27 cellular contexts compared by ENCODE assay signal in the genomic region with DNA sequence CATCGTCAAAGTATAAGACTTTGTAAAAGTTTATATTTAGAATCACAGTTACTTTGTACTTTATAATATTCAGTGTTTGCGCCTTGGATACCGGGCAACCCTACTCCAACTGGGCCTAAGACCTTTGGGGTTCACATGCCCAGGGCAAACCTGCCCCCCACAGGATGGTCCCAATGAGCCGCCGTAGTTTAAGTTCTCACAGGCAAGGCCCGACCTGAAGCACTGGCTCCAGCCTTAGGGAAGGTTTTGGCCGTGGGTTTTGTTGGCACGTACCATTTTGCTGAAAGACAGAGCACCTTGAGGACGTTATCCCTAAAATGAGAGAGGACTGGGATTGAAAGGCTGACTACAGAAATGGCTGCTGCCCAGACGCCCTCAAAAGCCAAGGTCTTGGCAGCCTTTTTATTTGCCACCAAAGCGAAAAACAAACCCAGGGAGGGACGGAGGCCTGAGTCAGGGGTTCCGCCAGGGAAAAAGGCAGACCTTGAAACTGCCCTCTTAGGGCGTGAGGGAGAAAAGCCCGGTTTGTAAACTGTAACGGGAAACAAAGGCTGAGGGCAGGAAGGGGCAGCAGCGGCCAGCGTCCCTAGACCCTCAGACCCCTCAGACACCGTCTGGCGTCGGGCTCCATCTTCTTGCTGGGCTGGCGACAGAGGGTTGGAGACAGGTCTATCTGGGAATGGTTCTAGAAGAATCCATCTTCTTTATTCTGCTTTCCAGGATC. TPM values are rescaled to one million over a fixed set of nuclear protein-coding genes. Genes with fewer than 3 reads are reported as not detected.
A peak's percentile ranks its signal among the peaks of the same experiment; 100 is the strongest.
DNase-seq lines count a peak whose midpoint lies in the region; ATAC-seq, FAIRE-seq and TF ChIP-seq lines count a peak whose summit lies in the region.
"Had no signal": no experiment of that assay in that cellular context is flagged by ENCODE, and none has a peak within 500 bp of the region (broad histone marks: within the 10 kb centered on the region; RNA-seq: fewer than 3 reads in every experiment).

Gene CCDC172, plus strand, starts transcription at position 222 of the 724 bp plus-strand sequence. CDS start 564 bp downstream, outside the sequence.

- no peaks in the 10 kb centered on the region for H3K79me1 ChIP-seq in H9 (ENCODE audit: insufficient read depth, low read depth, low read length, poor library complexity, severe bottlenecking)

- H2BK5ac ChIP-seq in H9 (ENCODE audit: insufficient read length, low read length): no peak within 1 kb of the TSS

- TF ChIP-seq POLR2A in testis (IDR thresholded peaks at IDR 0.05) (no peak), GM18505 (IDR thresholded peaks at IDR 0.05; ENCODE audit: borderline replicate concordance, extremely low read depth, insufficient read depth, insufficient read length) (no peak)

- no CpG with 5 or more reads among the region's 22 CpGs for WGBS in H9 (ENCODE audit: extremely low coverage, insufficient read length, low lambda C conversion rate)
- WGBS in testis, 2 donors: 54 to 76% methylated on average over 22 of the region's 22 CpGs

- H4K91ac ChIP-seq in H9 (ENCODE audit: insufficient read length, low read depth, low read length): no peak within 1 kb of the TSS

- H2AK5ac ChIP-seq in H9 (ENCODE audit: insufficient read length, low read length): no peak within 1 kb of the TSS

- H3K9me3 ChIP-seq in H9 (ENCODE audit: control insufficient read depth, low read depth, low read length) (no peaks in the 10 kb centered on the region), astrocyte (ENCODE audit: insufficient read depth, low read depth, low read length) (no peaks in the 10 kb centered on the region), testis (no peaks in the 10 kb centered on the region)
- H3K9me3 ChIP-seq: Peyer's patch had no signal

- H2BK15ac ChIP-seq in H9 (ENCODE audit: low read depth, low read length): no peak within 1 kb of the TSS

- H3K27me3 Mint-ChIP-seq in H9 (ENCODE audit: low read depth) (no peaks in the 10 kb centered on the region), astrocyte (ENCODE audit: low read depth, unreplicated experiment) (peaks cover 13% of the 10 kb centered on the region)

- peak within 1 kb of the TSS; percentile 38 for H3K4me2 ChIP-seq in H9 (ENCODE audit: insufficient read depth, insufficient read length, low read length)
- no peak within 1 kb of the TSS for H3K4me2 ChIP-seq in astrocyte (ENCODE audit: low read length)

- H3K9me3 Mint-ChIP-seq in H9 (no peaks in the 10 kb centered on the region), astrocyte (ENCODE audit: unreplicated experiment) (no peaks in the 10 kb centered on the region)
- H3K9me3 Mint-ChIP-seq: CD4-positive, alpha-beta T cell had no signal

- H4K5ac ChIP-seq in H9 (ENCODE audit: insufficient read length, low read depth, low read length): no peak within 1 kb of the TSS

- H3K27ac Mint-ChIP-seq in H9 (peak within 1 kb of the TSS; percentile 46 to 99 (median 84)), astrocyte (ENCODE audit: unreplicated experiment) (no peak within 1 kb of the TSS)
- H3K27ac Mint-ChIP-seq: CD4-positive, alpha-beta T cell had no signal

- H3K23ac ChIP-seq in H9 (ENCODE audit: insufficient read length, low read depth, low read length): no peak within 1 kb of the TSS

- no peak within 1 kb of the TSS for H3K56ac ChIP-seq in H9 (ENCODE audit: insufficient read length, low read depth, low read length)

- H3K4me3 Mint-ChIP-seq in H9 (peak within 1 kb of the TSS; percentile 43 to 64; a peak in 4 of 5 replicates), astrocyte (ENCODE audit: unreplicated experiment) (no peak within 1 kb of the TSS)
- H3K4me3 Mint-ChIP-seq: CD4-positive, alpha-beta T cell had no signal

- H4K20me1 ChIP-seq in H9 (ENCODE audit: control insufficient read depth, insufficient read depth, insufficient read length) (no peaks in the 10 kb centered on the region), astrocyte (ENCODE audit: insufficient read depth, low read length) (no peaks in the 10 kb centered on the region)

- TF ChIP-seq CTCF in H9 (conservative IDR thresholded peaks at IDR 0.05) (no peak), astrocyte (IDR thresholded peaks at IDR 0.05; ENCODE audit: insufficient read depth, low read depth, low read length) (no peak), testis (IDR thresholded peaks at IDR 0.05) (no peak)

- H3K79me2 ChIP-seq in H9 (ENCODE audit: insufficient read depth, low read length) (no peaks in the 10 kb centered on the region), astrocyte (ENCODE audit: insufficient read depth, low read length) (no peaks in the 10 kb centered on the region)

- DNase-seq in H9: peak; percentile 43
- DNase-seq in astrocyte (ENCODE audit: low read depth): no peak
- DNase-seq in iPS-NIHi11 (ENCODE audit: low spot score): peak; percentile 12
- peak; percentile 51 for DNase-seq in testis
- DNase-seq in stimulated activated CD4-positive, alpha-beta T cell treated with anti-CD3 and anti-CD28 coated beads, Interleukin-2, amount 100 ng/mL, for 24 hours: no peak
- DNase-seq in HT-29 (ENCODE audit: low spot score): no peak
- DNase-seq: CD4-positive, alpha-beta T cell; COR-L47; DMS79; MM.1S; NCI-H1048; NCI-H1436; NCI-H187 treated with DMSO at 0.1 percent for 48 hours; NCI-H2107; NCI-H2227 treated with DMSO at 0.1 percent for 48 hours; NCI-H510A; NCI-H774; Peyer's patch had no signal

- H3K36me3 ChIP-seq in astrocyte (ENCODE audit: insufficient read depth, low read length) (no peaks in the 10 kb centered on the region), testis (ENCODE audit: low read depth, missing control alignments) (no peaks in the 10 kb centered on the region)
- H3K36me3 ChIP-seq: Peyer's patch had no signal

- H2BK120ac ChIP-seq in H9 (ENCODE audit: low read depth, low read length, poor library complexity, severe bottlenecking): peak within 1 kb of the TSS; percentile 0

- no peak within 1 kb of the TSS for H2BK12ac ChIP-seq in H9 (ENCODE audit: insufficient read length, low read depth, low read length)

- H3T11ph ChIP-seq in H9 (ENCODE audit: low read length): no peak within 1 kb of the TSS

- H3K4me3 ChIP-seq in astrocyte (ENCODE audit: insufficient read depth, low read depth, low read length) (no peak within 1 kb of the TSS), testis (peak within 1 kb of the TSS; percentile 35 to 49)
- H3K4me3 ChIP-seq: GM12878, K562, Peyer's patch had no signal

- ATAC-seq in GM18505 (IDR thresholded peaks at IDR 0.05; ENCODE audit: unreplicated experiment): no peak
- ATAC-seq: GM12878, K562, SK-N-SH treated with all-trans-retinoic acid at 6 μM for 48 hours had no signal

- H3K4me1 ChIP-seq in H9 (ENCODE audit: insufficient read depth, low read length): 0 out of 2 replicates have a peak, but pooled peaks cover 3% of the 10 kb centered on the region
- H3K4me1 ChIP-seq in astrocyte (ENCODE audit: insufficient read depth, low read length): no peaks in the 10 kb centered on the region
- no peaks in the 10 kb centered on the region for H3K4me1 ChIP-seq in testis
- H3K4me1 ChIP-seq: Peyer's patch had no signal

- H3K14ac ChIP-seq in H9 (ENCODE audit: insufficient read depth, low read length): peak within 1 kb of the TSS; percentile 16; the same call in 1 of the 2 replicates

- H3K9ac ChIP-seq in H9 (ENCODE audit: extremely low read depth, insufficient read length, low read length) (no peak within 1 kb of the TSS), astrocyte (ENCODE audit: low read length) (no peak within 1 kb of the TSS)

- no peaks in the 10 kb centered on the region for H3K27me3 ChIP-seq in H9 (ENCODE audit: insufficient read depth, low read length)
- H3K27me3 ChIP-seq in astrocyte (ENCODE audit: insufficient read depth, low read length): no peaks in the 10 kb centered on the region
- H3K27me3 ChIP-seq in testis: no peaks in the 10 kb centered on the region
- H3K27me3 ChIP-seq: Peyer's patch had no signal

- no peak within 1 kb of the TSS for H3K4ac ChIP-seq in H9 (ENCODE audit: low read depth, low read length)

- peak within 1 kb of the TSS; percentile 62 for H3K18ac ChIP-seq in H9 (ENCODE audit: insufficient read length, low read depth, low read length)

- peak within 1 kb of the TSS; percentile 56 for H2AFZ ChIP-seq in H9 (ENCODE audit: low read length)
- peak within 1 kb of the TSS; percentile 22 for H2AFZ ChIP-seq in astrocyte (ENCODE audit: low read depth, low read length)

- peak within 1 kb of the TSS; percentile 18 for H3K27ac ChIP-seq in H9 (ENCODE audit: insufficient read length, low read depth, low read length)
- no peak within 1 kb of the TSS for H3K27ac ChIP-seq in astrocyte (ENCODE audit: low read depth, low read length)
- H3K27ac ChIP-seq in testis: no peak within 1 kb of the TSS
- H3K27ac ChIP-seq: Peyer's patch had no signal

- peaks cover 28 to 34% of the 10 kb centered on the region in 2 experiments for H3K4me1 Mint-ChIP-seq in H9
- no peaks in the 10 kb centered on the region for H3K4me1 Mint-ChIP-seq in astrocyte (ENCODE audit: low read depth, unreplicated experiment)

- no peaks in the 10 kb centered on the region for H3K23me2 ChIP-seq in H9 (ENCODE audit: insufficient read length, low read depth, low read length, poor library complexity, severe bottlenecking)

- no peak for FAIRE-seq in astrocyte (lab: Jason Lieb, UNC)
- FAIRE-seq: GM12878, H54, K562 had no signal

- H3K36me3 Mint-ChIP-seq in H9 (ENCODE audit: insufficient read depth in 1 of 3, low read depth in 3 of 3) (no peaks in the 10 kb centered on the region; a peak in 1 of 7 replicates), astrocyte (ENCODE audit: low read depth, unreplicated experiment) (no peaks in the 10 kb centered on the region)

- intact Hi-C loops in testis (cut with DNase I; ENCODE audit: low total_unique reads): no loop called here

- peak within 1 kb of the TSS; percentile 76 for H2BK20ac ChIP-seq in H9 (ENCODE audit: low read depth, low read length, poor library complexity, severe bottlenecking)

- no peak within 1 kb of the TSS for H4K8ac ChIP-seq in H9 (replicated peaks; ENCODE audit: insufficient read length, low read depth, low read length)

RNA-seq across cellular contexts. Expression of gene CCDC172, which starts in this region (rescaled TPM):
- total RNA-seq in H9 (2021) (1.3 and 1.8 TPM in 2 replicates), astrocyte (not detected in 2 replicates), testis (10 to 100 TPM in 1 of 2 donors, 1 to 10 TPM in 1; 7.3 to 31.4 TPM)
- polyA plus RNA-seq in testis (ENCODE audit: insufficient read depth, low read depth, low replicate concordance): 6.7 TPM
- total RNA-seq in HT-29 (2014; rRNA removed; shearing (Covaris generic)): not detected in 2 replicates
- total RNA-seq: A673; CD4-positive, alpha-beta T cell; GM12878; K562; LHCN-M2; OCI-LY7; Peyer's patch had no signal
- polyA plus RNA-seq: BJ, GM12878, K562 had no signal

Comparison
In these comparisons a context has a peak if more than half of its experiments do, and no peak if none do; other contexts are left out.
1. DNase-seq: peak in H9 (single experiment), iPS-NIHi11 (single experiment) and testis (single experiment); none in astrocyte (single experiment), stimulated activated CD4-positive, alpha-beta T cell treated with anti-CD3 and anti-CD28 coated beads, Interleukin-2, amount 100 ng/mL, for 24 hours (0 of 2) and HT-29 (single experiment).